Comparison of ENCODE assay signal across 1 cellular context in the genomic region with DNA sequence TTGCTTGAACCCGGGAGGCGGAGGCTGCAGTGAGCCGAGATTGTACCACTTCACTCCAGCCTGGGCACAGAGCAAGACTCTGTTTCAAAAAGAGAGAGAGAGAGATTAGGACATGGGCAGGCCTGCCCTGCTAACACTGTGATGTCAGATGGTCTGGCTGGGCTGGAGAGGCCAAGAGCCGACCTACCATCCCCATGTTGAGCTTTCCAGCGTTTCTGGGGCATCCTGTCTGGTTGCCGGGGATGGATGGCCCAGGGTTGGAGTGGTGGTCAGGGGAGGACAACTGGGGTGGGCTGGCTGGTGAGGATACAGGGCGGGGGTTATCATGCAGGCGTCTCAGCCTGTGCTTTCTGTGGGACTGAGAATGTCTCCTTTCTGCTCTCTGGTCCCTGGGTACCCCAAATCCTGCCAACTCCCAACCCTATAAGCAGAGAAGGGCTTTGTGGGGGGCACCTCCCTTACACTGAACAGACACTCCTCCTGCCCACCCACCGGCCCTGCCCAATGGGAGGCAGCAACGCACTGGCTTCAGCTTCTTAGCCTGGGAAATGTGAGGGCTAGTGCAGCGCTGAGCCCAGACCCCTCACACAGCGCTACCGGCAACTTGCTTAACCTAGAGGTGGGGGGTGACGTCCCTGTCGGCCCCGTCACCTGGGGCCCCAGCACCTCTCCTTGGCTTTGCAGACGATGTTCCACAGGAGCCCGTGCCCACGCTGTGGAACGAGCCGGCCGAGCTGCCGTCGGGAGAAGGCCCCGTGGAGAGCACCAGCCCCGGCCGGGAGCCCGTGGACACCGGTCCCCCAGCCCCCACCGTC.
TF ChIP-seq lines count a peak whose summit lies in the region.

No MANE protein-coding gene starts in this region.

TF ChIP-seq in GM23338, 12 proteins besides CTCF, POLR2A, EP300 and RAD21 (continued from another document):
- TF ChIP-seq ZNF462 (CRISPR knock-in tag; IDR thresholded peaks at IDR 0.05) (no peak), EZH2 (IDR thresholded peaks at IDR 0.05; ENCODE audit: low read depth, unreplicated experiment) (no peak), ZNF331 (CRISPR knock-in tag; IDR thresholded peaks at IDR 0.05; ENCODE audit: low read depth) (no peak), EZH2phosphoT487 (IDR thresholded peaks at IDR 0.05; ENCODE audit: unreplicated experiment) (no peak), JUNB (IDR thresholded peaks at IDR 0.05; ENCODE audit: unreplicated experiment) (no peak)
